ENCODE assay signal across 20 cellular contexts in genomic region chr11:1817511-1817910, GRCh38. TPM values are rescaled to one million over a fixed set of nuclear protein-coding genes. Genes with fewer than 3 reads are reported as not detected.
"Had no signal": no experiment of that assay in that cellular context is flagged by ENCODE, and none has a peak within 500 bp of the region (broad histone marks: within the 10 kb centered on the region; RNA-seq: fewer than 3 reads in every experiment).

No MANE protein-coding gene starts in this region.

- H3K36me3 ChIP-seq: esophagus squamous epithelium, right lobe of liver had no signal

- ATAC-seq: left colon, left ventricle myocardium superior, psoas muscle, right lobe of liver had no signal

- H3K27ac ChIP-seq: dorsolateral prefrontal cortex, esophagus squamous epithelium, psoas muscle, right lobe of liver had no signal

- H3K4me3 ChIP-seq: dorsolateral prefrontal cortex, esophagus squamous epithelium, lung, psoas muscle, right lobe of liver had no signal

- DNase-seq: cortex of kidney; dorsolateral prefrontal cortex; effector CD8-positive, alpha-beta T cell; esophagus squamous epithelium; foreskin fibroblast; left colon; left ventricle myocardium superior; mesendoderm; naive B cell; psoas muscle; retina; right lobe of liver; stimulated activated CD4-positive, alpha-beta T cell treated with anti-CD3 and anti-CD28 coated beads, Interleukin-2, amount 100 ng/mL, for 24 hours; stimulated activated CD4-positive, alpha-beta T cell treated with anti-CD3 and anti-CD28 coated beads, Interleukin-4, amount 100 ng/mL, for 4 hours; stimulated activated naive CD4-positive, alpha-beta T cell treated with Interleukin-2 at 50 U/mL for 16 hours; trophoblast cell had no signal

- H3K27me3 ChIP-seq: right lobe of liver had no signal

- H3K9me3 ChIP-seq: right lobe of liver had no signal

- H3K4me1 ChIP-seq: psoas muscle, right lobe of liver had no signal

RNA-seq across cellular contexts. Expression of gene SYT8, which starts 17.3 kb away (rescaled TPM):
- total RNA-seq: left ventricle myocardium superior, omental fat pad, skeletal muscle tissue had no signal

RNA-seq across cellular contexts. Expression of gene TNNI2, which starts 21.3 kb away (rescaled TPM):
- total RNA-seq: kidney epithelial cell, left ventricle myocardium superior had no signal

RNA-seq across cellular contexts. Expression of gene LSP1, which starts 35.4 kb away (rescaled TPM):
- total RNA-seq: kidney epithelial cell had no signal
